In genomic region chr6:34132486-34133185, GRCh38 we compare ENCODE assay signal across 8 cellular contexts. TPM values are rescaled to one million over a fixed set of nuclear protein-coding genes. Genes with fewer than 3 reads are reported as not detected.
A peak's percentile ranks its signal among the peaks of the same experiment; 100 is the strongest.
DNase-seq lines count a peak whose midpoint lies in the region; TF ChIP-seq lines count a peak whose summit lies in the region.

No MANE protein-coding gene starts in this region.

- no peak overlapping the region for H3K4me3 ChIP-seq in HEK293 (ENCODE audit: low read depth, low read length)
- no peak overlapping the region for H3K4me3 ChIP-seq in fibroblast of villous mesenchyme (ENCODE audit: low read depth, low read length)
- H3K4me3 ChIP-seq in brain microvascular endothelial cell (ENCODE audit: low read depth, low read length) = no peak overlapping the region

- H3K27ac ChIP-seq in HEK293 (ENCODE audit: extremely low read depth, low read depth, low read length) (no peak overlapping the region), brain microvascular endothelial cell (no peak overlapping the region)

- DNase-seq in ACHN (peak; percentile 42), SW480 (ENCODE audit: low spot score) (peak; percentile 41), fibroblast of villous mesenchyme (ENCODE audit: low read depth) (peak; percentile 39), D341Med (ENCODE audit: low spot score) (no peak), globus pallidus (ENCODE audit: low spot score) (no peak), NCI-H1092 (lab: John Stamatoyannopoulos, UW) (no peak), brain microvascular endothelial cell (no peak)

- CTCF ChIA-PET in HEK293 (lab: Yijun Ruan, JAX) = no interaction called here

- H3K36me3 ChIP-seq in HEK293 (ENCODE audit: control insufficient read depth in 2 of 2, insufficient read depth in 1 of 2, low read length in 2 of 2) = no peaks in the 10 kb centered on the region
- no peaks in the 10 kb centered on the region for H3K36me3 ChIP-seq in brain microvascular endothelial cell (replicated peaks)

- in situ Hi-C loops in ACHN (cut with HindIII; ENCODE audit: low pct_ligation_motif_present, low pct_unique_long_range_greater_than_20kb, low sequenced_read_pairs) = no loop called here
- in situ Hi-C loops in brain microvascular endothelial cell (cut with HindIII; ENCODE audit: low pct_ligation_motif_present, low sequenced_read_pairs) = loop anchor here (25.0 kb wide), 1 partner anchor 370 kb away; no protein-coding TSS in a partner anchor

- peaks cover 15% of the 10 kb centered on the region for H3K27me3 ChIP-seq in brain microvascular endothelial cell (replicated peaks)

- POLR2A ChIA-PET in HEK293 (lab: Yijun Ruan, JAX) = no interaction called here

- H3K4me1 ChIP-seq in HEK293 (ENCODE audit: control insufficient read depth, insufficient read depth, low read length) = no peaks in the 10 kb centered on the region

- no peak for TF ChIP-seq CTCF in HEK293 (tag by site-specific recombination; IDR thresholded peaks at IDR 0.05)
- TF ChIP-seq CTCF in fibroblast of villous mesenchyme (IDR thresholded peaks at IDR 0.05; ENCODE audit: insufficient read depth, low read depth, low read length) = no peak
- TF ChIP-seq CTCF in brain microvascular endothelial cell (IDR thresholded peaks at IDR 0.05; ENCODE audit: low read depth, low read length, missing control alignments) = no peak

- H3K9me3 ChIP-seq in HEK293 (ENCODE audit: control insufficient read depth, insufficient read depth, low read depth, low read length) = no peaks in the 10 kb centered on the region

TF ChIP-seq in HEK293, 187 proteins besides CTCF, POLR2A, EP300 and RAD21:
- TF ChIP-seq ZNF692 (tag by site-specific recombination; IDR thresholded peaks at IDR 0.05) = peak; percentile 73; the same call in 1 of the 2 replicates
- TF ChIP-seq ZNF792 (tag by site-specific recombination; IDR thresholded peaks at IDR 0.05) = no peak
- TF ChIP-seq MYNN (tag by site-specific recombination; IDR thresholded peaks at IDR 0.05; ENCODE audit: borderline replicate concordance) = peak; percentile 62; the same call in 1 of the 2 replicates
- TF ChIP-seq ZNF639 (tag by site-specific recombination; IDR thresholded peaks at IDR 0.05) = no peak
- TF ChIP-seq ZNF549 (tag by site-specific recombination; IDR thresholded peaks at IDR 0.05) = no peak
- no peak for TF ChIP-seq ZNF558 (tag by site-specific recombination; IDR thresholded peaks at IDR 0.05)
- TF ChIP-seq ZNF404 (tag by site-specific recombination; IDR thresholded peaks at IDR 0.05) = no peak
- TF ChIP-seq ZNF555 (tag by site-specific recombination; conservative IDR thresholded peaks at IDR 0.05) = no peak
- no peak for TF ChIP-seq ZFP41 (tag by site-specific recombination; IDR thresholded peaks at IDR 0.05; ENCODE audit: borderline replicate concordance)
- TF ChIP-seq PBX3 (CRISPR knock-in tag; IDR thresholded peaks at IDR 0.05) = 0 out of 2 replicates have a peak, but pooled peaks have one; percentile 13
- peak; percentile 96 for TF ChIP-seq ZSCAN16 (tag by site-specific recombination; IDR thresholded peaks at IDR 0.05)
- no peak for TF ChIP-seq ZBTB1 (tag by site-specific recombination; IDR thresholded peaks at IDR 0.05)
- TF ChIP-seq ZNF423 (tag by site-specific recombination; IDR thresholded peaks at IDR 0.05) = no peak
- TF ChIP-seq ZNF341 (tag by site-specific recombination; IDR thresholded peaks at IDR 0.05; ENCODE audit: low read depth) = no peak
- TF ChIP-seq ZBTB17 (tag by site-specific recombination; IDR thresholded peaks at IDR 0.05) = peak; percentile 52; the same call in 1 of the 2 replicates
- TF ChIP-seq ZFP69B (tag by site-specific recombination; IDR thresholded peaks at IDR 0.05) = peak; percentile 93
- no peak for TF ChIP-seq ZNF521 (tag by site-specific recombination; IDR thresholded peaks at IDR 0.05)
- no peak for TF ChIP-seq ZNF391 (tag by site-specific recombination; IDR thresholded peaks at IDR 0.05; ENCODE audit: borderline replicate concordance, low read depth)
- TF ChIP-seq ZNF394 (tag by site-specific recombination; IDR thresholded peaks at IDR 0.05; ENCODE audit: borderline replicate concordance) = no peak
- TF ChIP-seq ZNF10 (tag by site-specific recombination; IDR thresholded peaks at IDR 0.05) = no peak
- TF ChIP-seq ZNF138 (tag by site-specific recombination; IDR thresholded peaks at IDR 0.05; ENCODE audit: borderline replicate concordance) = no peak
- TF ChIP-seq MZF1 (tag by site-specific recombination; IDR thresholded peaks at IDR 0.05; ENCODE audit: borderline replicate concordance) = no peak
- TF ChIP-seq OVOL3 (tag by site-specific recombination; IDR thresholded peaks at IDR 0.05) = no peak
- peak; percentile 98 for TF ChIP-seq REST (tag by site-specific recombination; IDR thresholded peaks at IDR 0.05)

RNA-seq across cellular contexts. Expression of gene GRM4, which starts 13.3 kb away (rescaled TPM):
- under 0.01 TPM in 2 replicates for total RNA-seq in fibroblast of villous mesenchyme

Comparison
In these comparisons a context has a peak if more than half of its experiments do, and no peak if none do; other contexts are left out.
1. DNase-seq: peak in ACHN (single experiment), SW480 (single experiment) and fibroblast of villous mesenchyme (single experiment); none in D341Med (single experiment), globus pallidus (single experiment), NCI-H1092 (single experiment) and brain microvascular endothelial cell (single experiment).